8 cellular contexts compared by ENCODE assay signal in genomic region chr5:59810041-59810440, GRCh38.
DNase-seq lines count a peak whose midpoint lies in the region; ATAC-seq, FAIRE-seq and TF ChIP-seq lines count a peak whose summit lies in the region.

No MANE protein-coding gene starts in this region.

- TF ChIP-seq CTCF in A673 (conservative IDR thresholded peaks at IDR 0.05; ENCODE audit: low read depth, low read length) = peak; percentile 93
- peak; percentile 91 for TF ChIP-seq CTCF in epithelial cell of proximal tubule (conservative IDR thresholded peaks at IDR 0.05; ENCODE audit: low read depth, low read length)

- H3K36me3 ChIP-seq in A673 (ENCODE audit: insufficient read depth, low read length, poor library complexity, severe bottlenecking) = no peaks in the 10 kb centered on the region

- peaks cover 44% of the 10 kb centered on the region for H3K27me3 ChIP-seq in A673 (replicated peaks; ENCODE audit: insufficient read depth, low read depth, low read length, poor library complexity)

- no peak for TF ChIP-seq POLR2A in GM12892 (IDR thresholded peaks at IDR 0.05; ENCODE audit: low read depth, low read length)

- BruUV-seq in A673 (replicated peaks; lab: Mats Ljungman, UMichigan) = no TSS peak

- peak; percentile 85 for FAIRE-seq in GM12892 (lab: Jason Lieb, UNC)

- H3K4me1 ChIP-seq in A673 (ENCODE audit: insufficient read depth, low read length, poor library complexity, severe bottlenecking) = no peaks in the 10 kb centered on the region

- H3K4me3 ChIP-seq in A673 (ENCODE audit: low read depth, low read length, poor library complexity, severe bottlenecking) (no peak overlapping the region), epithelial cell of proximal tubule (ENCODE audit: low read depth, low read length) (peak overlapping the region; percentile 23)

- CTCF ChIA-PET in A673 (lab: Charles Lee) = interaction anchor here (1.9 kb wide), 1 partner anchor 477 kb away, joined by 9 read pairs; no protein-coding TSS in a partner anchor

- H3K9me3 ChIP-seq in A673 (ENCODE audit: low read depth, low read length, poor library complexity, severe bottlenecking) = no peaks in the 10 kb centered on the region

- DNase-seq in A673 (ENCODE audit: low spot score) (peak; percentile 77), GM12892 (ENCODE audit: insufficient read length) (no peak), NCI-H748 treated with DMSO at 0.1 percent for 48 hours (lab: John Stamatoyannopoulos, UW) (peak; percentile 69), epithelial cell of proximal tubule (ENCODE audit: low read depth) (no peak), myocyte (ENCODE audit: low read depth) (peak; percentile 79)
- peak; percentile 59 for DNase-seq in activated CD8-positive, alpha-beta memory T cell treated with anti-CD3 and anti-CD28 coated beads, Interleukin-2, amount 50 U/mL, for 4 hours
- peak; percentile 18 to 36 for DNase-seq in stimulated activated CD8-positive, alpha-beta memory T cell treated with anti-CD3 and anti-CD28 coated beads, Interleukin-7, amount 100 ng/mL, for 4 hours (ENCODE audit: low read depth in 2 of 2)

- ATAC-seq in HG03175 (IDR thresholded peaks at IDR 0.05; ENCODE audit: unreplicated experiment) = peak; percentile 65

- POLR2A ChIA-PET in A673 (lab: Charles Lee; ENCODE audit: low non-redundant PET) = no interaction called here

- intact Hi-C loops in A673 (cut with micrococcal nuclease; ENCODE audit: unreplicated experiment) = loop anchor here (1.0 to 5.0 kb wide), 3 partner anchors 477 to 837 kb away; no protein-coding TSS in a partner anchor

- H3K27ac ChIP-seq in A673 (ENCODE audit: low read depth, low read length, poor library complexity, severe bottlenecking) = no peak overlapping the region

Comparison
In these comparisons a context has a peak if more than half of its experiments do, and no peak if none do; other contexts are left out.
1. DNase-seq: peak in A673 (single experiment), NCI-H748 treated with DMSO at 0.1 percent for 48 hours (single experiment), activated CD8-positive, alpha-beta memory T cell treated with anti-CD3 and anti-CD28 coated beads, Interleukin-2, amount 50 U/mL, for 4 hours (single experiment), myocyte (single experiment) and stimulated activated CD8-positive, alpha-beta memory T cell treated with anti-CD3 and anti-CD28 coated beads, Interleukin-7, amount 100 ng/mL, for 4 hours (2 of 2); none in GM12892 (single experiment) and epithelial cell of proximal tubule (single experiment).